In genomic region chr7:80135306-80136104, GRCh38 we compare ENCODE assay signal across 8 cellular contexts. TPM values are rescaled to one million over a fixed set of nuclear protein-coding genes. Genes with fewer than 3 reads are reported as not detected.
DNase-seq lines count a peak whose midpoint lies in the region; ATAC-seq and TF ChIP-seq lines count a peak whose summit lies in the region.

No MANE protein-coding gene starts in this region.

- no peak for TF ChIP-seq CTCF in choroid plexus epithelial cell (conservative IDR thresholded peaks at IDR 0.05; ENCODE audit: low read depth, low read length)

- H3K4me1 ChIP-seq in ES-I3 (ENCODE audit: insufficient read depth, low read length) = peaks cover 12% of the 10 kb centered on the region

- peak; percentile 20 for ATAC-seq in HG02798 (IDR thresholded peaks at IDR 0.05; ENCODE audit: poor library complexity, unreplicated experiment)
- ATAC-seq in GM21367 (IDR thresholded peaks at IDR 0.05; ENCODE audit: unreplicated experiment) = no peak

- H3K9me3 ChIP-seq in ES-I3 (ENCODE audit: control insufficient read depth, insufficient read depth, low read length) = no peaks in the 10 kb centered on the region

- DNase-seq in RPMI7951 (ENCODE audit: low read depth) (peak; percentile 10), choroid plexus epithelial cell (ENCODE audit: low read depth) (peak; percentile 43), kidney tubule cell (ENCODE audit: low spot score) (peak; percentile 41)
- peak; percentile 44 for DNase-seq in stimulated activated CD4-positive, alpha-beta T cell treated with anti-CD3 and anti-CD28 coated beads, Interleukin-15, amount 100 ng/mL, for 24 hours
- no peak for DNase-seq in activated effector memory CD4-positive, alpha-beta T cell treated with anti-CD3 and anti-CD28 coated beads, Interleukin-2, amount 50 U/mL, for 16 hours

- no peaks in the 10 kb centered on the region for H3K36me3 ChIP-seq in ES-I3 (ENCODE audit: insufficient read depth, low read length)

- H3K9ac ChIP-seq in ES-I3 (ENCODE audit: low read depth, low read length) = peak overlapping the region; percentile 76

- H3K4me3 ChIP-seq in choroid plexus epithelial cell (ENCODE audit: low read depth, low read length) = peak overlapping the region; percentile 87

RNA-seq across cellular contexts. Expression of gene GNAI1, which starts 0.9 kb away (rescaled TPM):
- 2.8 and 5.0 TPM in 2 replicates for total RNA-seq in RPMI7951 (2014; rRNA removed; shearing (Covaris generic))
